15 cellular contexts compared by ENCODE assay signal in genomic region chr6:104958720-104959452, GRCh38. TPM values are rescaled to one million over a fixed set of nuclear protein-coding genes. Genes with fewer than 3 reads are reported as not detected.
DNase-seq lines count a peak whose midpoint lies in the region; ATAC-seq and TF ChIP-seq lines count a peak whose summit lies in the region.
"Had no signal": no experiment of that assay in that cellular context is flagged by ENCODE, and none has a peak within 500 bp of the region (broad histone marks: within the 10 kb centered on the region; RNA-seq: fewer than 3 reads in every experiment).

No MANE protein-coding gene starts in this region.

- no peak overlapping the region for H3K27ac ChIP-seq in OCI-LY7 (ENCODE audit: low read depth, low read length, poor library complexity, severe bottlenecking)
- H3K27ac ChIP-seq: C4-2B, RWPE1, tibial artery had no signal

- ATAC-seq in WTC11 = no peak

- peak overlapping the region; percentile 98 for H3K9ac ChIP-seq in ES-I3 (ENCODE audit: low read depth, low read length)

- H2AFZ ChIP-seq in OCI-LY7 (ENCODE audit: low read length) = no peak overlapping the region

- peaks cover 30% of the 10 kb centered on the region for H3K4me1 Mint-ChIP-seq in WTC11
- H3K4me1 Mint-ChIP-seq in nephron = peaks cover 20% of the 10 kb centered on the region

- POLR2A ChIA-PET in WTC11 (lab: Charles Lee) = interaction anchor here (1.0 to 1.3 kb wide), 2 partner anchors 10 to 18 kb away, joined by 3 to 4 read pairs; no protein-coding TSS in a partner anchor
- POLR2A ChIA-PET in OCI-LY7 (lab: Charles Lee) = interaction anchor here (0.6 to 1.2 kb wide), 3 partner anchors 10 to 100 kb away, joined by 3 to 5 read pairs (median 3); no protein-coding TSS in a partner anchor
- POLR2A ChIA-PET in GM10248 (lab: Yijun Ruan, JAX) = no interaction called here

- no peaks in the 10 kb centered on the region for H3K79me2 ChIP-seq in OCI-LY7 (ENCODE audit: insufficient read depth, low read depth, low read length)

- H3K27ac Mint-ChIP-seq in WTC11 = peak overlapping the region; percentile 100
- peak overlapping the region in 2 of 3 experiments; percentile 1 to 97 for H3K27ac Mint-ChIP-seq in nephron
- H3K27ac Mint-ChIP-seq: activated CD4-positive, alpha-beta T cell treated with anti-CD3 and anti-CD28 coated beads, Interleukin-2, amount 10 ng/mL, durations not matched to agents 24 days and 14 days had no signal

- H3K9me3 ChIP-seq in ES-I3 (ENCODE audit: control insufficient read depth, insufficient read depth, low read length) (no peaks in the 10 kb centered on the region), OCI-LY7 (ENCODE audit: low read length) (no peaks in the 10 kb centered on the region)
- H3K9me3 ChIP-seq: tibial artery had no signal

- intact Hi-C loops in OCI-LY7 (cut with micrococcal nuclease; ENCODE audit: unreplicated experiment) = no loop called here

- DNase-seq in NCI-H2081 treated with DMSO at 0.1 percent for 48 hours (lab: John Stamatoyannopoulos, UW) = peak; percentile 7
- DNase-seq in WTC11 (ENCODE audit: low spot score) = no peak
- no peak for DNase-seq in T-helper 2 cell
- no peak for DNase-seq in OCI-LY7 (ENCODE audit: low spot score)
- DNase-seq in activated CD4-positive, alpha-beta T cell treated with anti-CD3 and anti-CD28 coated beads for 4 hours = no peak
- no peak for DNase-seq in GM10248 (ENCODE audit: extremely low spot score)
- DNase-seq: activated CD4-positive, alpha-beta T cell treated with anti-CD3 and anti-CD28 coated beads, Interleukin-2, amount 10 ng/mL, durations not matched to agents 24 days and 14 days; activated naive CD4-positive, alpha-beta T cell; foreskin melanocyte; mammary epithelial cell; tibial artery had no signal

- H3K9me2 ChIP-seq in OCI-LY7 (ENCODE audit: insufficient read depth, low read length) = no peaks in the 10 kb centered on the region

- peak overlapping the region; percentile 93 for H3K4me3 Mint-ChIP-seq in WTC11
- H3K4me3 Mint-ChIP-seq in nephron = peak overlapping the region; percentile 85 to 93 (median 93)
- H3K4me3 Mint-ChIP-seq: activated CD4-positive, alpha-beta T cell treated with anti-CD3 and anti-CD28 coated beads, Interleukin-2, amount 10 ng/mL, durations not matched to agents 24 days and 14 days had no signal

- H3K36me3 Mint-ChIP-seq in WTC11 (peaks cover 11% of the 10 kb centered on the region), nephron (ENCODE audit: low read depth) (peaks cover 6% of the 10 kb centered on the region)

- H3K9me3 Mint-ChIP-seq in WTC11 = no peaks in the 10 kb centered on the region
- no peaks in the 10 kb centered on the region for H3K9me3 Mint-ChIP-seq in nephron

- no peaks in the 10 kb centered on the region for H3K4me1 ChIP-seq in ES-I3 (ENCODE audit: insufficient read depth, low read length)
- H3K4me1 ChIP-seq in OCI-LY7 (ENCODE audit: insufficient read depth, low read length, poor library complexity, severe bottlenecking) = no peaks in the 10 kb centered on the region

- H3K36me3 ChIP-seq in ES-I3 (ENCODE audit: insufficient read depth, low read length) (no peaks in the 10 kb centered on the region), OCI-LY7 (ENCODE audit: insufficient read depth, low read length) (no peaks in the 10 kb centered on the region)
- H3K36me3 ChIP-seq: tibial artery had no signal

- TF ChIP-seq CTCF in WTC11 (IDR thresholded peaks at IDR 0.05) (no peak), nephron (IDR thresholded peaks at IDR 0.05; ENCODE audit: unreplicated experiment in 3 of 3) (no peak), OCI-LY7 (conservative IDR thresholded peaks at IDR 0.05; ENCODE audit: low read length) (no peak), GM10248 (IDR thresholded peaks at IDR 0.05; ENCODE audit: control extremely low read depth, extremely low read depth, low read depth, missing control alignments) (no peak)

- H4K20me1 ChIP-seq in OCI-LY7 (ENCODE audit: insufficient read depth, low read length) = no peaks in the 10 kb centered on the region

- no peaks in the 10 kb centered on the region for H3K27me3 Mint-ChIP-seq in WTC11 (ENCODE audit: low read depth)
- peaks cover 59% of the 10 kb centered on the region for H3K27me3 Mint-ChIP-seq in nephron (ENCODE audit: low read depth)

- H3K4me3 ChIP-seq in OCI-LY7 (ENCODE audit: low read depth, low read length, poor library complexity, severe bottlenecking) = no peak overlapping the region
- H3K4me3 ChIP-seq: tibial artery had no signal

- no TSS peak for BruUV-seq in OCI-LY7 (replicated peaks; lab: Mats Ljungman, UMichigan)

- CTCF ChIA-PET in WTC11 (lab: Charles Lee) = interaction anchor here (0.9 to 1.9 kb wide), 2 partner anchors 10 to 19 kb away, joined by 3 to 9 read pairs; no protein-coding TSS in a partner anchor
- CTCF ChIA-PET in OCI-LY7 (lab: Charles Lee; ENCODE audit: unreplicated experiment) = no interaction called here
- CTCF ChIA-PET in GM10248 (lab: Yijun Ruan, JAX) = no interaction called here

- no peak overlapping the region for H3K4me2 ChIP-seq in OCI-LY7 (ENCODE audit: low read length)

TF ChIP-seq in WTC11, 78 proteins besides CTCF, POLR2A, EP300 and RAD21 (continues in another document):
- TF ChIP-seq ETV6 (CRISPR knock-in tag; IDR thresholded peaks at IDR 0.05) (no peak), KAT7 (CRISPR knock-in tag; IDR thresholded peaks at IDR 0.05; ENCODE audit: borderline replicate concordance) (no peak), ZNF396 (CRISPR knock-in tag; IDR thresholded peaks at IDR 0.05; ENCODE audit: borderline replicate concordance) (no peak), GABPB1 (CRISPR knock-in tag; IDR thresholded peaks at IDR 0.05) (no peak), AFF4 (CRISPR knock-in tag; IDR thresholded peaks at IDR 0.05; ENCODE audit: borderline replicate concordance) (no peak), TP53 (CRISPR knock-in tag; IDR thresholded peaks at IDR 0.05) (no peak), OVOL2 (CRISPR knock-in tag; IDR thresholded peaks at IDR 0.05; ENCODE audit: borderline replicate concordance) (no peak)
- TF ChIP-seq, protein P1, sequence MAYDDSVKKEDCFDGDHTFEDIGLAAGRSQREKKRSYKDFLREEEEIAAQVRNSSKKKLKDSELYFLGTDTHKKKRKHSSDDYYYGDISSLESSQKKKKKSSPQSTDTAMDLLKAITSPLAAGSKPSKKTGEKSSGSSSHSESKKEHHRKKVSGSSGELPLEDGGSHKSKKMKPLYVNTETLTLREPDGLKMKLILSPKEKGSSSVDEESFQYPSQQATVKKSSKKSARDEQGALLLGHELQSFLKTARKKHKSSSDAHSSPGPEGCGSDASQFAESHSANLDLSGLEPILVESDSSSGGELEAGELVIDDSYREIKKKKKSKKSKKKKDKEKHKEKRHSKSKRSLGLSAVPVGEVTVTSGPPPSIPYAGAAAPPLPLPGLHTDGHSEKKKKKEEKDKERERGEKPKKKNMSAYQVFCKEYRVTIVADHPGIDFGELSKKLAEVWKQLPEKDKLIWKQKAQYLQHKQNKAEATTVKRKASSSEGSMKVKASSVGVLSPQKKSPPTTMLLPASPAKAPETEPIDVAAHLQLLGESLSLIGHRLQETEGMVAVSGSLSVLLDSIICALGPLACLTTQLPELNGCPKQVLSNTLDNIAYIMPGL (CRISPR knock-in tag; IDR thresholded peaks at IDR 0.05) = no peak
- TF ChIP-seq, protein P2, sequence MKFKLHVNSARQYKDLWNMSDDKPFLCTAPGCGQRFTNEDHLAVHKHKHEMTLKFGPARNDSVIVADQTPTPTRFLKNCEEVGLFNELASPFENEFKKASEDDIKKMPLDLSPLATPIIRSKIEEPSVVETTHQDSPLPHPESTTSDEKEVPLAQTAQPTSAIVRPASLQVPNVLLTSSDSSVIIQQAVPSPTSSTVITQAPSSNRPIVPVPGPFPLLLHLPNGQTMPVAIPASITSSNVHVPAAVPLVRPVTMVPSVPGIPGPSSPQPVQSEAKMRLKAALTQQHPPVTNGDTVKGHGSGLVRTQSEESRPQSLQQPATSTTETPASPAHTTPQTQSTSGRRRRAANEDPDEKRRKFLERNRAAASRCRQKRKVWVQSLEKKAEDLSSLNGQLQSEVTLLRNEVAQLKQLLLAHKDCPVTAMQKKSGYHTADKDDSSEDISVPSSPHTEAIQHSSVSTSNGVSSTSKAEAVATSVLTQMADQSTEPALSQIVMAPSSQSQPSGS (CRISPR knock-in tag; IDR thresholded peaks at IDR 0.05; ENCODE audit: borderline replicate concordance, low read depth) = no peak
- TF ChIP-seq, protein P3, sequence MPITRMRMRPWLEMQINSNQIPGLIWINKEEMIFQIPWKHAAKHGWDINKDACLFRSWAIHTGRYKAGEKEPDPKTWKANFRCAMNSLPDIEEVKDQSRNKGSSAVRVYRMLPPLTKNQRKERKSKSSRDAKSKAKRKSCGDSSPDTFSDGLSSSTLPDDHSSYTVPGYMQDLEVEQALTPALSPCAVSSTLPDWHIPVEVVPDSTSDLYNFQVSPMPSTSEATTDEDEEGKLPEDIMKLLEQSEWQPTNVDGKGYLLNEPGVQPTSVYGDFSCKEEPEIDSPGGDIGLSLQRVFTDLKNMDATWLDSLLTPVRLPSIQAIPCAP (CRISPR knock-in tag; IDR thresholded peaks at IDR 0.05) = no peak

RNA-seq across cellular contexts. Expression of gene LIN28B, which starts 2.0 kb away (rescaled TPM):
- 73.4 to 82.0 TPM (median 81.9 TPM) in 3 replicates for total RNA-seq in WTC11 (2021)
- not detected in 2 replicates for total RNA-seq in OCI-LY7 (2014; rRNA removed; shearing (Covaris generic))
- not detected in 2 replicates for total RNA-seq in OCI-LY7 (2022)
- total RNA-seq: activated CD4-positive, alpha-beta T cell treated with anti-CD3 and anti-CD28 coated beads, Interleukin-2, amount 10 ng/mL, durations not matched to agents 24 days and 14 days; mammary epithelial cell had no signal

Comparison
In these comparisons a context has a peak if more than half of its experiments do, and no peak if none do; other contexts are left out.
1. RNA of gene LIN28B, which starts 2.0 kb away (total RNA-seq): 73.4 to 82.0 TPM in WTC11; not detected in OCI-LY7; every median in the first group is over 10 times any median in the second.